17 cellular contexts compared by ENCODE assay signal in the genomic region with DNA sequence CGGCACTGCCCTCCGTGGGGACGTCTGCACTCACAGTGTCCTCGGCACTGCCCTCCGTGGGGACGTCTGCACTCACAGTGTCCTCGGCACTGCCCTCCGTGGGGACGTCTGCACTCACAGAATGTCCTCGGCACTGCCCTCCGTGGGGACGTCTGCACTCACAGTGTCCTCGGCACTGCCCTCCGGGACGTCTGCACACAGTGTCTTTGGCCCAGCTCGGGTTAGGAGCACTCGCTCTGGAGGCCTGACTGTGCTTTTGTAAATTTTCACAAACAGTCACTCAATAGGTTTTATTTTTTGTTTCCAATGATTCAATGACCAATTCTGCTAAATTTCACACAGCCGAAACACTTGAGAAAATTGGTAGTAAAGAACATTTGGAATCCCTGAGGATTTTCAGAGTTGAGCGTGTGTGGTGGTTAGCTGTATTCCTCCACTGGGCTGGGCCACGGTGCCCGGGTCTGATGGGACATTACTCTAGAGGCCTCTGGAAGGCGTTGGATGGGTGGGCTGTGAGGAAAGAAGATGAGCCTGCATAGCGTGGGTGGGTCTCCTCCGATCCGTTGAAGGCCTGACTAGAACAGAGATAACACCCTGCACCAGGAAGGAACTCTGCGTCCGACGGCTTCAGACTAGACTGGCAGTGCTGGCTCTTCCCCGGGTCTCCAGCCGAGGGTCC.
DNase-seq lines count a peak whose midpoint lies in the region; ATAC-seq and TF ChIP-seq lines count a peak whose summit lies in the region.
"Had no signal": no experiment of that assay in that cellular context is flagged by ENCODE, and none has a peak within 500 bp of the region (broad histone marks: within the 10 kb centered on the region; RNA-seq: fewer than 3 reads in every experiment).

No MANE protein-coding gene starts in this region.

- H3K9me3 ChIP-seq in WERI-Rb-1 (ENCODE audit: severe bottlenecking) = no peaks in the 10 kb centered on the region
- H3K9me3 ChIP-seq in spleen = peaks cover 0 to 3% (median 0%) of the 10 kb centered on the region in 8 donors
- no peaks in the 10 kb centered on the region for H3K9me3 ChIP-seq in mucosa of descending colon

- H3K4me1 ChIP-seq in spleen (no peaks in the 10 kb centered on the region), mucosa of descending colon (ENCODE audit: low read depth) (no peaks in the 10 kb centered on the region)

- TF ChIP-seq CTCF in WERI-Rb-1 (IDR thresholded peaks at IDR 0.05; ENCODE audit: low read depth, low read length) (no peak), spleen (IDR thresholded peaks at IDR 0.05 in 8 of 11, conservative IDR thresholded peaks at IDR 0.05 in 3 of 11) (no peak), mucosa of descending colon (IDR thresholded peaks at IDR 0.05) (no peak)

- WGBS in spleen, 5 donors = 82 to 90% (median 86%) methylated on average over 21 to 24 of the region's 30 CpGs

- intact Hi-C loops in spleen (cut with DNase I; ENCODE audit: low total_unique reads) = no loop called here
- intact Hi-C loops in mucosa of descending colon (cut with DNase I, micrococcal nuclease) = no loop called here

- ATAC-seq in left lobe of liver = no peak
- ATAC-seq in mucosa of descending colon = no peak
- ATAC-seq in GM21619 (IDR thresholded peaks at IDR 0.05; ENCODE audit: unreplicated experiment) = no peak
- ATAC-seq: CD8-positive, alpha-beta T cell; HCT116 had no signal

- H3K27me3 ChIP-seq in WERI-Rb-1 (ENCODE audit: insufficient read depth, low read depth, severe bottlenecking) = no peaks in the 10 kb centered on the region
- H3K27me3 ChIP-seq in spleen (replicated peaks in 1 of 7) = no peaks in the 10 kb centered on the region
- H3K27me3 ChIP-seq: BLaER1 treated with 17β-estradiol and CSF1 and Interleukin-3, amounts not matched to agents 10 nM and 100 nM had no signal

- H3K36me3 ChIP-seq in WERI-Rb-1 (no peaks in the 10 kb centered on the region), spleen (no peaks in the 10 kb centered on the region), mucosa of descending colon (ENCODE audit: low read depth) (no peaks in the 10 kb centered on the region)

- DNase-seq in activated T-cell treated with anti-CD3 and anti-CD28 coated beads, Interleukin-2, amount 50 U/mL, for 1 hour = peak; percentile 7
- DNase-seq in activated T-cell treated with anti-CD3 and anti-CD28 coated beads for 4 hours = no peak
- peak; percentile 5 for DNase-seq in WERI-Rb-1
- peak; percentile 26 for DNase-seq in left lobe of liver (ENCODE audit: low spot score)
- DNase-seq in spleen = peak; percentile 51
- DNase-seq in mucosa of descending colon = no peak
- DNase-seq: 8988T; Calu3; CD8-positive, alpha-beta T cell; DMS79 treated with DMSO at 0.1 percent for 48 hours; GF-D8; GOT3; H7; HFFc6 had no signal

- no peak overlapping the region for H3K27ac ChIP-seq in WERI-Rb-1
- no peak overlapping the region for H3K27ac ChIP-seq in spleen
- H3K27ac ChIP-seq: BLaER1 treated with 17β-estradiol and CSF1 and Interleukin-3, amounts not matched to agents 10 nM and 100 nM had no signal

- no peak for TF ChIP-seq POLR2A in spleen (IDR thresholded peaks at IDR 0.05)

- no peak overlapping the region for H3K4me3 ChIP-seq in WERI-Rb-1 (ENCODE audit: low read depth, low read length)
- no peak overlapping the region for H3K4me3 ChIP-seq in spleen
- no peak overlapping the region for H3K4me3 ChIP-seq in mucosa of descending colon
- H3K4me3 ChIP-seq: BLaER1 treated with 17β-estradiol and CSF1 and Interleukin-3, amounts not matched to agents 10 nM and 100 nM had no signal

Comparison
In these comparisons a context has a peak if more than half of its experiments do, and no peak if none do; other contexts are left out.
1. DNase-seq: peak in activated T-cell treated with anti-CD3 and anti-CD28 coated beads, Interleukin-2, amount 50 U/mL, for 1 hour (single experiment), WERI-Rb-1 (single experiment), left lobe of liver (single experiment) and spleen (single experiment); none in activated T-cell treated with anti-CD3 and anti-CD28 coated beads for 4 hours (single experiment) and mucosa of descending colon (0 of 3).